In genomic region chrX:133933316-133933715, GRCh38 we compare ENCODE assay signal across 38 cellular contexts. TPM values are rescaled to one million over a fixed set of nuclear protein-coding genes. Genes with fewer than 3 reads are reported as not detected.
"Had no signal": no experiment of that assay in that cellular context is flagged by ENCODE, and none has a peak within 500 bp of the region (broad histone marks: within the 10 kb centered on the region; RNA-seq: fewer than 3 reads in every experiment).

No MANE protein-coding gene starts in this region.

- H3K27me3 ChIP-seq: cardiac muscle cell had no signal

- H3K4me1 Mint-ChIP-seq: activated B cell treated with CpG ODN at 0.5 μM for 24 hours; activated CD4-positive, alpha-beta T cell treated with anti-CD3 and anti-CD28 coated beads, Interleukin-2, amount 10 ng/mL, durations not matched to agents 24 days and 14 days; activated naive CD8-positive, alpha-beta T cell treated with anti-CD3 and anti-CD28 coated beads for 36 hours; activated T-helper 17 cell treated with anti-CD3 and anti-CD28 coated beads, Interleukin-2, amount 50 U/mL, for 72 hours; central memory CD8-positive, alpha-beta T cell had no signal

- H3K4me3 ChIP-seq: adrenal gland, cardiac muscle cell had no signal

- DNase-seq: activated B cell treated with CpG ODN at 0.5 μM for 24 hours; activated CD4-positive, alpha-beta memory T cell treated with anti-CD3 and anti-CD28 coated beads for 36 hours; activated CD4-positive, alpha-beta T cell treated with anti-CD3 and anti-CD28 coated beads for 4 hours; activated CD4-positive, alpha-beta T cell treated with anti-CD3 and anti-CD28 coated beads, Interleukin-2, amount 10 ng/mL, durations not matched to agents 24 days and 14 days; activated CD4-positive, alpha-beta T cell treated with anti-CD3 and anti-CD28 coated beads, Interleukin-2, amount 50 U/mL, for 1 hour; activated CD4-positive, alpha-beta T cell treated with anti-CD3 and anti-CD28 coated beads, Interleukin-2, amount 50 U/mL, for 4 hours; activated CD4-positive, CD25-positive, alpha-beta regulatory T cell treated with anti-CD3 and anti-CD28 coated beads, Interleukin-2, amount 50 U/mL, for 72 hours; activated CD8-positive, alpha-beta memory T cell treated with anti-CD3 and anti-CD28 coated beads, Interleukin-2, amount 50 U/mL, for 4 hours; activated CD8-positive, alpha-beta T cell treated with anti-CD3 and anti-CD28 coated beads for 36 hours; activated effector memory CD4-positive, alpha-beta T cell treated with anti-CD3 and anti-CD28 coated beads, Interleukin-2, amount 50 U/mL, for 16 hours; activated gamma-delta T cell treated with Interleukin-2 at 50 U/mL for 16 hours; activated naive CD4-positive, alpha-beta T cell; activated naive CD4-positive, alpha-beta T cell treated with anti-CD3 and anti-CD28 coated beads for 36 hours; activated naive CD4-positive, alpha-beta T cell treated with anti-CD3 and anti-CD28 coated beads, Interleukin-2, amount 50 U/mL, for 16 hours; activated naive CD8-positive, alpha-beta T cell treated with anti-CD3 and anti-CD28 coated beads for 36 hours; activated T-cell treated with anti-CD3 and anti-CD28 coated beads for 4 hours; activated T-cell treated with anti-CD3 and anti-CD28 coated beads, Interleukin-2, amount 50 U/mL, for 1 hour; activated T-cell treated with anti-CD3 and anti-CD28 coated beads, Interleukin-2, amount 50 U/mL, for 4 hours; activated T-cell treated with anti-CD3 and anti-CD28 coated beads, Interleukin-2, amount 50 U/mL, for 72 hours; adrenal gland; amniotic stem cell; aorta; caudate nucleus; cerebellar nuclear complex; T-helper 1 cell; T-helper 2 cell; T-helper 9 cell had no signal

- H3K36me3 Mint-ChIP-seq: activated CD4-positive, alpha-beta memory T cell treated with anti-CD3 and anti-CD28 coated beads for 36 hours; activated naive CD4-positive, alpha-beta T cell treated with anti-CD3 and anti-CD28 coated beads, Interleukin-2, amount 50 U/mL, for 72 hours; activated naive CD8-positive, alpha-beta T cell treated with anti-CD3 and anti-CD28 coated beads for 36 hours had no signal

- H3K4me1 ChIP-seq: adrenal gland had no signal

- H3K27me3 Mint-ChIP-seq: activated CD4-positive, alpha-beta memory T cell treated with anti-CD3 and anti-CD28 coated beads for 36 hours; activated CD8-positive, alpha-beta T cell treated with anti-CD3 and anti-CD28 coated beads for 36 hours; activated T-helper 17 cell treated with anti-CD3 and anti-CD28 coated beads, Interleukin-2, amount 50 U/mL, for 72 hours had no signal

- H3K9me3 Mint-ChIP-seq: activated B cell treated with CpG ODN at 0.5 μM for 24 hours; activated CD4-positive, alpha-beta memory T cell treated with anti-CD3 and anti-CD28 coated beads for 36 hours; activated CD4-positive, alpha-beta T cell treated with anti-CD3 and anti-CD28 coated beads, Interleukin-2, amount 10 ng/mL, durations not matched to agents 24 days and 14 days; activated CD8-positive, alpha-beta T cell treated with anti-CD3 and anti-CD28 coated beads for 36 hours; activated naive CD4-positive, alpha-beta T cell treated with anti-CD3 and anti-CD28 coated beads for 36 hours; activated naive CD4-positive, alpha-beta T cell treated with anti-CD3 and anti-CD28 coated beads, Interleukin-2, amount 50 U/mL, for 72 hours; activated naive CD8-positive, alpha-beta T cell treated with anti-CD3 and anti-CD28 coated beads for 36 hours; activated T-cell treated with anti-CD3 and anti-CD28 coated beads, Interleukin-2, amount 50 U/mL, for 4 hours; activated T-cell treated with anti-CD3 and anti-CD28 coated beads, Interleukin-2, amount 50 U/mL, for 72 hours; activated T-helper 1 cell treated with anti-CD3 and anti-CD28 coated beads, Interleukin-12 subunit alpha, Interleukin-12 subunit beta, Interleukin-2, Interleukin-4 antibody, amounts not matched to agents 30 ng/mL and 10 ng/mL and 1 ng/mL, durations not matched to agents 14 hours and 24 hours and 36 hours; activated T-helper 17 cell treated with anti-CD3 and anti-CD28 coated beads, Interleukin-2, amount 50 U/mL, for 72 hours; central memory CD8-positive, alpha-beta T cell; T-helper 1 cell treated with Interleukin-12 subunit alpha and Interleukin-12 subunit beta and Interleukin-4 antibody, amounts not matched to agents 30 μg/mL and 1 μg/mL, for 36 hours; T-helper 2 cell treated with Interferon-gamma antibody and Interleukin-4, amounts not matched to agents 5 μg/mL and 100 μg/mL, for 36 hours had no signal

- ATAC-seq: activated CD8-positive, alpha-beta T cell treated with anti-CD3 and anti-CD28 coated beads for 36 hours; activated naive CD4-positive, alpha-beta T cell treated with anti-CD3 and anti-CD28 coated beads, Interleukin-2, amount 50 U/mL, for 72 hours; activated T-cell treated with anti-CD3 and anti-CD28 coated beads, Interleukin-2, amount 50 U/mL, for 4 hours; activated T-cell treated with anti-CD3 and anti-CD28 coated beads, Interleukin-2, amount 50 U/mL, for 72 hours; activated T-helper 17 cell treated with anti-CD3 and anti-CD28 coated beads, Interleukin-2, amount 50 U/mL, for 72 hours had no signal

- H3K4me3 Mint-ChIP-seq: activated B cell treated with CpG ODN at 0.5 μM for 24 hours; activated CD4-positive, alpha-beta memory T cell treated with anti-CD3 and anti-CD28 coated beads for 36 hours; activated CD4-positive, alpha-beta T cell treated with anti-CD3 and anti-CD28 coated beads, Interleukin-2, amount 10 ng/mL, durations not matched to agents 24 days and 14 days; activated CD8-positive, alpha-beta T cell treated with anti-CD3 and anti-CD28 coated beads for 36 hours; activated naive CD4-positive, alpha-beta T cell treated with anti-CD3 and anti-CD28 coated beads for 36 hours; activated naive CD8-positive, alpha-beta T cell treated with anti-CD3 and anti-CD28 coated beads for 36 hours; activated T-cell treated with anti-CD3 and anti-CD28 coated beads, Interleukin-2, amount 50 U/mL, for 4 hours; activated T-cell treated with anti-CD3 and anti-CD28 coated beads, Interleukin-2, amount 50 U/mL, for 72 hours; activated T-helper 1 cell treated with anti-CD3 and anti-CD28 coated beads, Interleukin-12 subunit alpha, Interleukin-12 subunit beta, Interleukin-2, Interleukin-4 antibody, amounts not matched to agents 30 ng/mL and 10 ng/mL and 1 ng/mL, durations not matched to agents 14 hours and 24 hours and 36 hours; activated T-helper 17 cell treated with anti-CD3 and anti-CD28 coated beads, Interleukin-2, amount 50 U/mL, for 72 hours; brain; central memory CD8-positive, alpha-beta T cell; T-helper 1 cell treated with Interleukin-12 subunit alpha and Interleukin-12 subunit beta and Interleukin-4 antibody, amounts not matched to agents 30 μg/mL and 1 μg/mL, for 36 hours; T-helper 2 cell treated with Interferon-gamma antibody and Interleukin-4, amounts not matched to agents 5 μg/mL and 100 μg/mL, for 36 hours had no signal

- H3K9me3 ChIP-seq: adrenal gland had no signal

- H3K27ac ChIP-seq: adrenal gland, cardiac muscle cell, VCaP had no signal

- H3K27ac Mint-ChIP-seq: activated B cell treated with CpG ODN at 0.5 μM for 24 hours; activated CD4-positive, alpha-beta memory T cell treated with anti-CD3 and anti-CD28 coated beads for 36 hours; activated CD4-positive, alpha-beta T cell treated with anti-CD3 and anti-CD28 coated beads, Interleukin-2, amount 10 ng/mL, durations not matched to agents 24 days and 14 days; activated CD8-positive, alpha-beta T cell treated with anti-CD3 and anti-CD28 coated beads for 36 hours; activated naive CD4-positive, alpha-beta T cell treated with anti-CD3 and anti-CD28 coated beads for 36 hours; activated naive CD4-positive, alpha-beta T cell treated with anti-CD3 and anti-CD28 coated beads, Interleukin-2, amount 50 U/mL, for 72 hours; activated naive CD8-positive, alpha-beta T cell treated with anti-CD3 and anti-CD28 coated beads for 36 hours; activated T-cell treated with anti-CD3 and anti-CD28 coated beads, Interleukin-2, amount 50 U/mL, for 72 hours; activated T-helper 1 cell treated with anti-CD3 and anti-CD28 coated beads, Interleukin-12 subunit alpha, Interleukin-12 subunit beta, Interleukin-2, Interleukin-4 antibody, amounts not matched to agents 30 ng/mL and 10 ng/mL and 1 ng/mL, durations not matched to agents 14 hours and 24 hours and 36 hours; activated T-helper 17 cell treated with anti-CD3 and anti-CD28 coated beads, Interleukin-2, amount 50 U/mL, for 72 hours; T-helper 1 cell treated with Interleukin-12 subunit alpha and Interleukin-12 subunit beta and Interleukin-4 antibody, amounts not matched to agents 30 μg/mL and 1 μg/mL, for 36 hours; T-helper 2 cell treated with Interferon-gamma antibody and Interleukin-4, amounts not matched to agents 5 μg/mL and 100 μg/mL, for 36 hours had no signal

- FAIRE-seq: TTC549 had no signal

RNA-seq across cellular contexts. Expression of gene GPC3, which starts 52.1 kb away (rescaled TPM):
- total RNA-seq: activated B cell treated with CpG ODN at 0.5 μM for 24 hours; activated CD8-positive, alpha-beta memory T cell treated with anti-CD3 and anti-CD28 coated beads for 36 hours had no signal
